ENCODE assay signal across 8 cellular contexts in the genomic region with DNA sequence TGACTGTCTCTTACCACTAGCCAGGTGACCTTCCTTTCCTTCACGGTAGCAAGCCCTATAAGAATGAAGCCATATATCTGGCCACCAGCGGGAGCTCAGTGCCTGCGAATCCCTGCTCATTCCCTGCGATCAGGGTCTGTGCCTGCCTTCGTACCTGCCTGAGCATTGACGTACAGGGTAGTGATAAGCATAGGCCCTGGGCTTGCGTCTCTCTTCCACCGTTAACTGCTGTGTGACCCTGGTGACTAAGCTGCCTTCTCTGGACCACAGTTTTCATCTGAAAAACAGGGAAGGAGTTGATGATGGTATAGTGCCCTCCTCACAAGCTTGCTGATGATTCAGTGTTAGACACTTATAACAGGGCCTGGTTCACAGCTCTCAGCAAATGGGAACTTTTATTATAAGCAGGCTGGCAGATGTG. TPM values are rescaled to one million over a fixed set of nuclear protein-coding genes. Genes with fewer than 3 reads are reported as not detected.
DNase-seq lines count a peak whose midpoint lies in the region; ATAC-seq and TF ChIP-seq lines count a peak whose summit lies in the region.

No MANE protein-coding gene starts in this region.

- no peaks in the 10 kb centered on the region for H3K27me3 Mint-ChIP-seq in CD8-positive, alpha-beta T cell (ENCODE audit: low read depth)
- no peaks in the 10 kb centered on the region for H3K27me3 Mint-ChIP-seq in activated naive CD8-positive, alpha-beta T cell treated with anti-CD3 and anti-CD28 coated beads, Interleukin-2, amount 10 ng/mL, durations not matched to agents 7 days and 5 days

- peak in 3 of 7 experiments; percentile 55 to 71 (median 61) for DNase-seq in CD8-positive, alpha-beta T cell
- DNase-seq in NCI-H226 = peak; percentile 71
- peak; percentile 42 for DNase-seq in activated naive CD8-positive, alpha-beta T cell treated with anti-CD3 and anti-CD28 coated beads, Interleukin-2, amount 10 ng/mL, durations not matched to agents 7 days and 5 days
- DNase-seq in HuH-7 (ENCODE audit: low spot score) = no peak
- DNase-seq in SHP77 (lab: John Stamatoyannopoulos, UW) = no peak

- CTCF ChIA-PET in CD8-positive, alpha-beta T cell (lab: Charles Lee) = interaction anchor here (1.2 to 10.9 kb wide), 8 partner anchors 9 to 204 kb away, joined by 3 to 187 read pairs (median 6); no protein-coding TSS in a partner anchor

- H3K27ac ChIP-seq in CD8-positive, alpha-beta T cell (ENCODE audit: low read depth, low read length) = peak overlapping the region; percentile 95

- peak overlapping the region; percentile 95 for H3K4me3 Mint-ChIP-seq in CD8-positive, alpha-beta T cell
- H3K4me3 Mint-ChIP-seq in activated naive CD8-positive, alpha-beta T cell treated with anti-CD3 and anti-CD28 coated beads, Interleukin-2, amount 10 ng/mL, durations not matched to agents 7 days and 5 days = peak overlapping the region; percentile 99

- H3K27me3 ChIP-seq in CD8-positive, alpha-beta T cell (ENCODE audit: insufficient read depth, low read length) = no peaks in the 10 kb centered on the region
- no peaks in the 10 kb centered on the region for H3K27me3 ChIP-seq in mucosa of stomach (ENCODE audit: control insufficient read depth, insufficient read depth, low read length)

- intact Hi-C loops in CD8-positive, alpha-beta T cell (cut with DNase I, micrococcal nuclease) = loop anchor here (5.0 to 10.0 kb wide), 3 partner anchors 326 to 1091 kb away; partner anchors contain the start of genes C1orf122 (in 1 of the 2), STK40 (in 1 of the 2), UTP11 (in 1 of the 2) and YRDC (in 1 of the 2)

- peaks cover 45% of the 10 kb centered on the region for H3K4me1 Mint-ChIP-seq in CD8-positive, alpha-beta T cell (ENCODE audit: low read depth)
- peaks cover 30% of the 10 kb centered on the region for H3K4me1 Mint-ChIP-seq in activated naive CD8-positive, alpha-beta T cell treated with anti-CD3 and anti-CD28 coated beads, Interleukin-2, amount 10 ng/mL, durations not matched to agents 7 days and 5 days

- POLR2A ChIA-PET in CD8-positive, alpha-beta T cell (lab: Charles Lee) = interaction anchor here (0.8 to 5.5 kb wide), 9 partner anchors 7 to 453 kb away, joined by 3 to 66 read pairs (median 4); partner anchors contain the start of gene MEAF6
- POLR2A ChIA-PET in activated naive CD8-positive, alpha-beta T cell treated with anti-CD3 and anti-CD28 coated beads, Interleukin-2, amount 10 ng/mL, durations not matched to agents 7 days and 5 days (lab: Charles Lee) = interaction anchor here (0.5 to 6.0 kb wide), 10 partner anchors 9 to 1015 kb away, joined by 3 to 32 read pairs (median 6); partner anchors contain the start of genes C1orf122, CDCA8, MEAF6 and YRDC

- H3K36me3 ChIP-seq in CD8-positive, alpha-beta T cell (ENCODE audit: insufficient read depth, low read length) = peaks cover 28% of the 10 kb centered on the region
- H3K36me3 ChIP-seq in mucosa of stomach (ENCODE audit: control insufficient read depth, insufficient read depth, low read length) = peaks cover 51% of the 10 kb centered on the region

- TF ChIP-seq CTCF in CD8-positive, alpha-beta T cell (IDR thresholded peaks at IDR 0.05) = no peak

- H3K27ac Mint-ChIP-seq in CD8-positive, alpha-beta T cell = peak overlapping the region; percentile 99
- H3K27ac Mint-ChIP-seq in activated naive CD8-positive, alpha-beta T cell treated with anti-CD3 and anti-CD28 coated beads, Interleukin-2, amount 10 ng/mL, durations not matched to agents 7 days and 5 days = peak overlapping the region; percentile 98

- peaks cover 73% of the 10 kb centered on the region for H3K36me3 Mint-ChIP-seq in CD8-positive, alpha-beta T cell
- peaks cover 39% of the 10 kb centered on the region for H3K36me3 Mint-ChIP-seq in activated naive CD8-positive, alpha-beta T cell treated with anti-CD3 and anti-CD28 coated beads, Interleukin-2, amount 10 ng/mL, durations not matched to agents 7 days and 5 days

- peak; percentile 34 for ATAC-seq in CD8-positive, alpha-beta T cell
- ATAC-seq in activated naive CD8-positive, alpha-beta T cell treated with anti-CD3 and anti-CD28 coated beads, Interleukin-2, amount 10 ng/mL, durations not matched to agents 7 days and 5 days (ENCODE audit: low read depth) = no peak
- ATAC-seq in GM21717 (IDR thresholded peaks at IDR 0.05; ENCODE audit: unreplicated experiment) = no peak
- ATAC-seq in GM19023 (IDR thresholded peaks at IDR 0.05; ENCODE audit: unreplicated experiment) = no peak

- peak overlapping the region; percentile 99 for H3K9ac ChIP-seq in mucosa of stomach (ENCODE audit: low read length)

- H3K4me3 ChIP-seq in CD8-positive, alpha-beta T cell (ENCODE audit: low read depth, low read length) = peak overlapping the region; percentile 95
- H3K4me3 ChIP-seq in mucosa of stomach (ENCODE audit: low read length) = peak overlapping the region; percentile 98

- H3K9me3 Mint-ChIP-seq in CD8-positive, alpha-beta T cell = no peaks in the 10 kb centered on the region
- H3K9me3 Mint-ChIP-seq in activated naive CD8-positive, alpha-beta T cell treated with anti-CD3 and anti-CD28 coated beads, Interleukin-2, amount 10 ng/mL, durations not matched to agents 7 days and 5 days = no peaks in the 10 kb centered on the region

- peaks cover 42% of the 10 kb centered on the region for H3K4me1 ChIP-seq in CD8-positive, alpha-beta T cell (ENCODE audit: insufficient read depth, low read length)
- H3K4me1 ChIP-seq in mucosa of stomach (ENCODE audit: control insufficient read depth, insufficient read depth, low read length) = peaks cover 70% of the 10 kb centered on the region

- H3K9me3 ChIP-seq in CD8-positive, alpha-beta T cell (ENCODE audit: low read length) = no peaks in the 10 kb centered on the region
- no peaks in the 10 kb centered on the region for H3K9me3 ChIP-seq in mucosa of stomach (ENCODE audit: control insufficient read depth, low read length)

RNA-seq across cellular contexts. Expression of gene ZC3H12A, which starts 4.1 kb away (rescaled TPM):
- total RNA-seq in CD8-positive, alpha-beta T cell = 100 to 1,000 TPM; 202 to 205 TPM
- total RNA-seq in activated naive CD8-positive, alpha-beta T cell treated with anti-CD3 and anti-CD28 coated beads, Interleukin-2, amount 10 ng/mL, durations not matched to agents 7 days and 5 days = 10 to 100 TPM; 31.0 to 34.6 TPM

RNA-seq across cellular contexts. Expression of gene MEAF6, which starts 36.1 kb away (rescaled TPM):
- total RNA-seq in CD8-positive, alpha-beta T cell = 10 to 100 TPM; 43.4 to 46.0 TPM
- total RNA-seq in activated naive CD8-positive, alpha-beta T cell treated with anti-CD3 and anti-CD28 coated beads, Interleukin-2, amount 10 ng/mL, durations not matched to agents 7 days and 5 days = 10 to 100 TPM; 73.8 to 80.6 TPM

Comparison
In these comparisons a context has a peak if more than half of its experiments do, and no peak if none do; other contexts are left out.
1. DNase-seq: peak in NCI-H226 (single experiment) and activated naive CD8-positive, alpha-beta T cell treated with anti-CD3 and anti-CD28 coated beads, Interleukin-2, amount 10 ng/mL, durations not matched to agents 7 days and 5 days (single experiment); none in HuH-7 (single experiment) and SHP77 (0 of 2).
2. RNA of gene ZC3H12A, which starts 4.1 kb away (total RNA-seq): 202 to 205 TPM in CD8-positive, alpha-beta T cell; 31.0 to 34.6 TPM in activated naive CD8-positive, alpha-beta T cell treated with anti-CD3 and anti-CD28 coated beads, Interleukin-2, amount 10 ng/mL, durations not matched to agents 7 days and 5 days; every median in the first group is over 4 times any median in the second.